Comparison of ENCODE assay signal across 8 cellular contexts in the genomic region with DNA sequence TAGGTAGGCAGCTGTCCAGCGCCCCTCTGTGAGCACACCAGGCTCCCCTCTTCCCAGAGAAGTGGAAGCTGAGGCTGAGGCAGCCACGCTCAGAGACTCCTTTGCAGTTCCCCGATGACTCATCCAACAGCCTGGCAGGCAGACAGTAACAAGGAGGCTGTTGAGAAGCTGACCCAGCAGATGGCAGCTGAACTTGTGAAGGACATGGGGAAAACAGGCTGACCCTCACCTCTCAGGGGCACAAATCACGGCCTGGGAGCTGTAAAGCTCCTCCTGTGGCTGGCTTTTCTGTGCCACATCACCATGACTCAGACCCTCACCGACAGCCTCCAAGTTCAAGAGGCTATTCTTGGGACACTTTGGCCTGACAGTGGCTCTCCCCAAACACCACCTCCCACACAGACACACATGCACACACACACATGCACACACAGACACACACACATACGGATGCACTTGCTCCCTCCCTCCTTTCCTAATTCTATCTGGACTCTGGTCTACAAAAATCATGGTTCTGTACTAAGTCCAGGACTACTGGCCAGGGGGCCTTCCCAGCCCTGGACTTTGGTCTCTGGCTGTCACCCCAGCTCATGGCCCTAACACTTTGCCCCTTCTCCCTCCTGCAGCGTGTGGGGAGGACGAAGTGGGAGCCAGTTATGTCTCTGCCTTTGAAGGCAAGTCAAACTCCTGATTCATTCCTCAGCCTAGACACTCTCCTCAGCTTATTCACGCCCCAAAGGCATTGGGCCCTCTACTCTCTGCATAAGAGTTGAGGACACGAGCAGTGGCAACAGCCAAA. TPM values are rescaled to one million over a fixed set of nuclear protein-coding genes. Genes with fewer than 3 reads are reported as not detected.
A peak's percentile ranks its signal among the peaks of the same experiment; 100 is the strongest.
DNase-seq lines count a peak whose midpoint lies in the region; ATAC-seq and TF ChIP-seq lines count a peak whose summit lies in the region.

No MANE protein-coding gene starts in this region.

- peaks cover 14 to 25% of the 10 kb centered on the region in 2 donors for H3K36me3 Mint-ChIP-seq in activated naive CD4-positive, alpha-beta T cell treated with anti-CD3 and anti-CD28 coated beads, Interleukin-2, amount 50 U/mL, for 72 hours

- ATAC-seq in activated naive CD4-positive, alpha-beta T cell treated with anti-CD3 and anti-CD28 coated beads, Interleukin-2, amount 50 U/mL, for 72 hours = peak; percentile 58 to 82
- ATAC-seq in omental fat pad (ENCODE audit: low FRiP score) = peak; percentile 79
- ATAC-seq in HG03280 (IDR thresholded peaks at IDR 0.05; ENCODE audit: unreplicated experiment) = no peak

- H3K27ac Mint-ChIP-seq in activated naive CD4-positive, alpha-beta T cell treated with anti-CD3 and anti-CD28 coated beads, Interleukin-2, amount 50 U/mL, for 72 hours = peak overlapping the region; percentile 82 to 93

- H3K9me3 Mint-ChIP-seq in activated naive CD4-positive, alpha-beta T cell treated with anti-CD3 and anti-CD28 coated beads, Interleukin-2, amount 50 U/mL, for 72 hours = peaks cover 0 to 3% of the 10 kb centered on the region in 2 donors

- DNase-seq in Caki2 (ENCODE audit: low read depth) (peak; percentile 94), Kasumi-1 (lab: John Stamatoyannopoulos, UW) (peak; percentile 68 to 70), head of caudate nucleus (peak; percentile 54 to 95 (median 78)), omental fat pad (ENCODE audit: low spot score) (peak; percentile 52), GM19240 (ENCODE audit: insufficient read length, low spot score) (no peak)
- DNase-seq in activated naive CD4-positive, alpha-beta T cell treated with anti-CD3 and anti-CD28 coated beads, Interleukin-2, amount 50 U/mL, for 72 hours (ENCODE audit: low spot score in 2 of 2) = no peak
- no peak for DNase-seq in activated CD8-positive, alpha-beta memory T cell treated with anti-CD3 and anti-CD28 coated beads, Interleukin-2, amount 50 U/mL, for 4 hours

- TF ChIP-seq CTCF in omental fat pad (IDR thresholded peaks at IDR 0.05) = no peak

- in situ Hi-C loops in Caki2 (cut with HindIII; ENCODE audit: low pct_unique_long_range_greater_than_20kb, low sequenced_read_pairs) = no loop called here

- intact Hi-C loops in head of caudate nucleus (cut with DNase I) = no loop called here

RNA-seq across cellular contexts. Expression of gene MAP3K14, which starts 23.2 kb away (rescaled TPM):
- total RNA-seq in Caki2 (2014; rRNA removed; shearing (Covaris generic); ENCODE audit: low replicate concordance) = 19.0 and 23.5 TPM in 2 replicates
- 10 to 100 TPM; 38.4 to 54.4 TPM for total RNA-seq in activated naive CD4-positive, alpha-beta T cell treated with anti-CD3 and anti-CD28 coated beads, Interleukin-2, amount 50 U/mL, for 72 hours
- 10 to 100 TPM in 2 of 4 donors, 1 to 10 TPM in 2; 5.4 to 15.9 (median 12.6) TPM for total RNA-seq in omental fat pad

RNA-seq across cellular contexts. Expression of gene SPATA32, which starts 31.7 kb away (rescaled TPM):
- not detected in 2 replicates for total RNA-seq in Caki2 (2014; rRNA removed; shearing (Covaris generic); ENCODE audit: low replicate concordance)
- total RNA-seq in activated naive CD4-positive, alpha-beta T cell treated with anti-CD3 and anti-CD28 coated beads, Interleukin-2, amount 50 U/mL, for 72 hours = under 1 TPM; 0.37 to 0.50 TPM
- total RNA-seq in omental fat pad = under 1 TPM in 1 of 4 donors, not detected in 3; 0.65 TPM

Comparison
In these comparisons a context has a peak if more than half of its experiments do, and no peak if none do; other contexts are left out.
1. DNase-seq: peak in Caki2 (single experiment), Kasumi-1 (2 of 2), head of caudate nucleus (42 of 42) and omental fat pad (single experiment); none in activated naive CD4-positive, alpha-beta T cell treated with anti-CD3 and anti-CD28 coated beads, Interleukin-2, amount 50 U/mL, for 72 hours (0 of 2), activated CD8-positive, alpha-beta memory T cell treated with anti-CD3 and anti-CD28 coated beads, Interleukin-2, amount 50 U/mL, for 4 hours (single experiment) and GM19240 (single experiment).